ENCODE assay signal across 25 cellular contexts in the genomic region with DNA sequence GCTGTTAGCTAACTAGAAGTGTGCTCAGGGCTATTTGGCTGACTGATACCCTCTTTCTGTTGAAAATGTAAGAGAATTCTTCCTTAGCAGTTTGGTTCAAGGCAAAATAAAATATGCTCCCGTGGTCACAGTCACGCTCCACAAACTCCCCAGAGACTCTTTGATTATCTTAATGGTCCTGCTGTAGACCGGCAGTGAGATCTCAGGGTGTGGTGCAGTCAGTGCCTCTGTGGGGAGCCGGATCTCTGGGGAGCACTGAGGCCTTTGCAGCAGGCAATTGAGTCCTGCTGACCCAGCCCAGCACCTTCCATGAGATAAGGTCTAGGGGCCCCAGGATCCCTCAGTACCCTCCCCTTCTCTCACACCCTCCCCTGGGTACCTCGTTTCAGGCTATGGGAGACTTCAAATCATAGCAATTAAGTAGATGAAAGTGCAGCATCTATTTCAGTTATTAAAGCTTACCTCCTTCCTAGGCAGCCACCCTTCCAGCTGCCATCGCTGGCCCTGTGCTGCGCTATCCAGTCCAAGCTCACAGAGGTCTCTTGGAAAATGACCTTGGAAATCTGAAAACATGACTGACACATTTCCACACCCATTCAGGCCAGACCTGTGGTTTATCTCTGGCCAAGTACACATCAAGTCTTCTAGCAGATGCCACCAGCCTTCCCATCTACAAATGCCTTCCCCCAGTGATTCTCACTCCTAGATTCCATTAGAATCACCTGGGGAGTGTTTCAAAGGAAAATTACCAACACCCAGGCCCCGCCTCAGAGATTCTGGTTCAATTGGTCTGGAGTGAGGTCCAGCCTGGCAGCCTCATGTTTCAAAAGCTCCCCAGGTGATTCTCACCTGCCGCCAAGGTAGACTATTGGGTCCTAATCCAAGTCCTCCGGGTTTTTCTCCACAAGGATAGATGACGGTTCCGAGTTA.
DNase-seq lines count a peak whose midpoint lies in the region; ATAC-seq and TF ChIP-seq lines count a peak whose summit lies in the region.
"Had no signal": no experiment of that assay in that cellular context is flagged by ENCODE, and none has a peak within 500 bp of the region (broad histone marks: within the 10 kb centered on the region; RNA-seq: fewer than 3 reads in every experiment).

No MANE protein-coding gene starts in this region.

- no peak for TF ChIP-seq CTCF in IMR-90 (conservative IDR thresholded peaks at IDR 0.05; ENCODE audit: low read depth, low read length)
- no peak for TF ChIP-seq CTCF in body of pancreas (IDR thresholded peaks at IDR 0.05)
- no peak for TF ChIP-seq CTCF in upper lobe of right lung (IDR thresholded peaks at IDR 0.05)

- dilution Hi-C loops in IMR-90 (cut with HindIII; ENCODE audit: low sequenced_read_pairs, unreplicated experiment) = no loop called here

- H3K18ac ChIP-seq in IMR-90 (ENCODE audit: low read depth, low read length) = no peak overlapping the region

- H2AFZ ChIP-seq in IMR-90 (replicated peaks; ENCODE audit: low read length, poor library complexity) = peak overlapping the region; percentile 9

- TF ChIP-seq RAD21 in IMR-90 (IDR thresholded peaks at IDR 0.05; ENCODE audit: low read length) = no peak

- H3K4me3 ChIP-seq in IMR-90 (ENCODE audit: insufficient read depth, low read depth, low read length) (no peak overlapping the region), body of pancreas (no peak overlapping the region), upper lobe of right lung (no peak overlapping the region)
- H3K4me3 ChIP-seq: K562, lung, sigmoid colon, upper lobe of left lung had no signal

- H4K20me1 ChIP-seq in IMR-90 (ENCODE audit: insufficient read depth, low read length) = no peaks in the 10 kb centered on the region

- ATAC-seq in IMR-90 (ENCODE audit: low read depth) (no peak), body of pancreas (peak; percentile 38), upper lobe of right lung (peak; percentile 12)
- ATAC-seq: K562 had no signal

- TF ChIP-seq POLR2A in IMR-90 (IDR thresholded peaks at IDR 0.05; ENCODE audit: low read depth, low read length) = no peak
- TF ChIP-seq POLR2A in body of pancreas (IDR thresholded peaks at IDR 0.05) = no peak

- in situ Hi-C loops in IMR-90 (cut with MboI; ENCODE audit: low sequenced_read_pairs) = no loop called here

- POLR2A ChIA-PET in IMR-90 (lab: Charles Lee; ENCODE audit: unreplicated experiment) = no interaction called here

- peak overlapping the region; percentile 90 for H2BK120ac ChIP-seq in IMR-90 (ENCODE audit: low read depth, low read length)

- DNase-seq in NCI-H345 (lab: John Stamatoyannopoulos, UW) (peak; percentile 72), NCI-H345 treated with DMSO at 0.1 percent for 48 hours (lab: John Stamatoyannopoulos, UW; ENCODE audit: unreplicated experiment) (no peak), IMR-90 (no peak), body of pancreas (peak in 2 of 4 donors; percentile 18 to 46), upper lobe of right lung (no peak), GOT3 (lab: John Stamatoyannopoulos, UW) (no peak), NCI-H82 (lab: John Stamatoyannopoulos, UW) (no peak)
- no peak for DNase-seq in stimulated activated CD4-positive, alpha-beta T cell treated with anti-CD3 and anti-CD28 coated beads, Interleukin-2, amount 100 ng/mL, for 48 hours
- DNase-seq: activated B cell treated with CpG ODN at 0.5 μM for 24 hours; activated CD4-positive, alpha-beta T cell treated with anti-CD3 and anti-CD28 coated beads, Interleukin-2, amount 50 U/mL, for 4 hours; activated CD8-positive, alpha-beta memory T cell treated with anti-CD3 and anti-CD28 coated beads, Interleukin-2, amount 50 U/mL, for 48 hours; activated effector memory CD4-positive, alpha-beta T cell treated with Interleukin-2 at 50 U/mL for 16 hours; DMS 273 treated with DMSO at 0.1 percent for 48 hours; effector CD8-positive, alpha-beta T cell; erythroblast; foreskin melanocyte; GF-D8; H7; NCI-H2171; sigmoid colon; stimulated activated CD4-positive, alpha-beta T cell treated with anti-CD3 and anti-CD28 coated beads, Interleukin-15, amount 100 ng/mL, for 24 hours; stimulated activated CD8-positive, alpha-beta memory T cell treated with anti-CD3 and anti-CD28 coated beads, Interleukin-4, amount 100 ng/mL, for 48 hours; upper lobe of left lung had no signal

- H3K27me3 ChIP-seq in IMR-90 (ENCODE audit: control insufficient read depth, insufficient read depth, low read length) = no peaks in the 10 kb centered on the region
- no peaks in the 10 kb centered on the region for H3K27me3 ChIP-seq in body of pancreas
- H3K27me3 ChIP-seq in upper lobe of right lung = no peaks in the 10 kb centered on the region
- H3K27me3 ChIP-seq: sigmoid colon, upper lobe of left lung had no signal

- intact Hi-C loops in IMR-90 (cut with micrococcal nuclease) (loop anchor here (5.0 kb wide), 1 partner anchor 55 kb away; no protein-coding TSS in a partner anchor), body of pancreas (cut with DNase I) (no loop called here), upper lobe of right lung (cut with DNase I) (no loop called here)

- H3K27ac ChIP-seq in IMR-90 (ENCODE audit: insufficient read depth, low read length) = no peak overlapping the region
- no peak overlapping the region for H3K27ac ChIP-seq in body of pancreas
- H3K27ac ChIP-seq in upper lobe of right lung = no peak overlapping the region
- H3K27ac ChIP-seq: sigmoid colon, upper lobe of left lung had no signal

- 83% methylated on average over 4 of the region's 12 CpGs; no CpG with 5 or more reads in 1 of the 2 experiments for WGBS in IMR-90 (ENCODE audit: extremely low coverage in 2 of 2, insufficient read length in 1 of 2), 2 experiments
- WGBS in body of pancreas, 2 donors = 44 to 47% methylated on average over 12 of the region's 12 CpGs

- H3K9me1 ChIP-seq in IMR-90 (ENCODE audit: insufficient read depth, low read length) = peaks cover 3% of the 10 kb centered on the region; the same call in 1 of the 2 replicates

- H3K36me3 ChIP-seq in IMR-90 (ENCODE audit: control insufficient read depth, insufficient read depth, low read length) (no peaks in the 10 kb centered on the region), body of pancreas (replicated peaks in 1 of 2; ENCODE audit: insufficient read depth in 1 of 2, low read depth in 2 of 2) (no peaks in the 10 kb centered on the region), upper lobe of right lung (no peaks in the 10 kb centered on the region)
- H3K36me3 ChIP-seq: sigmoid colon, upper lobe of left lung had no signal

- no peak overlapping the region; the same call in 1 of the 2 replicates for H4K91ac ChIP-seq in IMR-90 (ENCODE audit: insufficient read depth, low read depth, low read length)

- CTCF ChIA-PET in IMR-90 (lab: Yijun Ruan, JAX) = interaction anchor here (0.6 kb wide), 1 partner anchor 43 kb away, joined by 3 read pairs; no protein-coding TSS in a partner anchor

- H3K23ac ChIP-seq in IMR-90 (ENCODE audit: low read depth, low read length) = no peak overlapping the region

- no peak overlapping the region for H2BK5ac ChIP-seq in IMR-90 (ENCODE audit: low read depth, low read length, poor library complexity, severe bottlenecking)

- no TSS peak for BruUV-seq in IMR-90 (replicated peaks; lab: Mats Ljungman, UMichigan)

- H2BK15ac ChIP-seq in IMR-90 (ENCODE audit: low read depth, low read length) = peak overlapping the region; percentile 48; the same call in 1 of the 3 replicates

- peak overlapping the region; percentile 58 for H2BK20ac ChIP-seq in IMR-90 (ENCODE audit: low read depth, low read length)

- no peak overlapping the region for H4K5ac ChIP-seq in IMR-90 (ENCODE audit: low read depth, low read length)

- H3K56ac ChIP-seq in IMR-90 (ENCODE audit: extremely low read depth, insufficient read depth, low read length) = no peak overlapping the region

- H3K79me1 ChIP-seq in IMR-90 (ENCODE audit: low read depth in 1 of 2, low read length in 2 of 2) = no peaks in the 10 kb centered on the region

- H2AK9ac ChIP-seq in IMR-90 (replicated peaks; ENCODE audit: low read depth, low read length, poor library complexity) = peak overlapping the region; percentile 58

- H3K14ac ChIP-seq in IMR-90 (replicated peaks; ENCODE audit: low read depth, low read length) = no peak overlapping the region; the same call in 1 of the 2 replicates

- H3K9me3 ChIP-seq in IMR-90 (ENCODE audit: control insufficient read depth, insufficient read depth, low read length) = no peaks in the 10 kb centered on the region
- no peaks in the 10 kb centered on the region for H3K9me3 ChIP-seq in body of pancreas
- H3K9me3 ChIP-seq in upper lobe of right lung = no peaks in the 10 kb centered on the region
- H3K9me3 ChIP-seq: sigmoid colon, upper lobe of left lung had no signal

- no peak overlapping the region for H3K9ac ChIP-seq in IMR-90 (ENCODE audit: low read depth, low read length)

- no peak overlapping the region for H4K8ac ChIP-seq in IMR-90 (ENCODE audit: low read depth in 2 of 2, low read length in 2 of 2)

- H3K4me1 ChIP-seq in IMR-90 (ENCODE audit: control insufficient read depth, insufficient read depth, low read length) (peaks cover 5% of the 10 kb centered on the region), body of pancreas (peaks cover 19% of the 10 kb centered on the region), upper lobe of right lung (no peaks in the 10 kb centered on the region)
- H3K4me1 ChIP-seq: sigmoid colon had no signal

- H3K4me2 ChIP-seq in IMR-90 (ENCODE audit: low read depth, low read length) = no peak overlapping the region

- no peak overlapping the region; the same call in 1 of the 2 replicates for H2AK5ac ChIP-seq in IMR-90 (ENCODE audit: low read depth, low read length)

- peak overlapping the region; percentile 57 for H3K4ac ChIP-seq in IMR-90 (ENCODE audit: low read depth, low read length)

TF ChIP-seq in IMR-90, 13 proteins besides CTCF, POLR2A, EP300 and RAD21 (continues in another document):
- no peak for TF ChIP-seq CHD1 (IDR thresholded peaks at IDR 0.05; ENCODE audit: low read depth, low read length)
- no peak for TF ChIP-seq ELK1 (IDR thresholded peaks at IDR 0.05; ENCODE audit: borderline replicate concordance, low read depth, low read length)
- no peak for TF ChIP-seq CEBPB (IDR thresholded peaks at IDR 0.05; ENCODE audit: low read depth, low read length)
- no peak for TF ChIP-seq RCOR1 (IDR thresholded peaks at IDR 0.05; ENCODE audit: insufficient replicate concordance, low read length)
- no peak for TF ChIP-seq BHLHE40 (IDR thresholded peaks at IDR 0.05; ENCODE audit: low read depth, low read length)
- TF ChIP-seq MAFK (IDR thresholded peaks at IDR 0.05; ENCODE audit: low read depth, low read length) = no peak
- TF ChIP-seq SMC3 (IDR thresholded peaks at IDR 0.05; ENCODE audit: low read depth, low read length) = no peak
